ENCODE assay signal across 8 cellular contexts in the genomic region with DNA sequence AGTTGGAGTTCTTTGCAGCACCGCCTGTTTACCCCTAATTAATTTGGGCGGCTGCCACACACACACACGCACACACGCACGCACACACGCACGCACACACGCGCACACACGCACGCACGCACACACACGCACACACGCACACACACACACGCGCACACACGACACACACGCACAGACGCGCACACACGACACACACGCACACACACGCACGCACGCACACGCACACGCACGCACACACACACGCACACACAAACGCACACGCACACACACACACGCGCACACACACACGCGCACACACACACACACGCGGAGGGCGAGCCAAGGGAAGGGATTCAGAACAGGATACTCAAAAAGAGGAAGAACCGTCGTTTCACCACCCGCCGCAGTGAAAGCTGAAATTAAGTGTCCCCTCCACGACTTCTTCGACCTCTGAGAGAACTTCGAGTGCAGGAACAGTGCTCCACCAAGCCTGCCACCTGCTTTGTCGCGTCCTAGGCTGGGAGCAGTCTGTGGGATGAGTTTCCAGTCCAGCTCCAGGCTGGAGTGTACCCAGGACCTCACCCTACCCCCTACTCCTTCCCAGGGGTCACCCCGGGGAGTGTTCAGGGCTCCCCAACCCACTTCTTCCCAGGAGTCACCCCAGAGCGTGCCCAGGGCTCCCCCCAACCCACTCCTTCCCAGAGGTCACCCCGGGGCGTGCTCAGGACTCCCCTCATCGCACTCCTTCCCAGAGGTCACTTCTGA. TPM values are rescaled to one million over a fixed set of nuclear protein-coding genes. Genes with fewer than 3 reads are reported as not detected.
DNase-seq lines count a peak whose midpoint lies in the region; ATAC-seq and TF ChIP-seq lines count a peak whose summit lies in the region.

No MANE protein-coding gene starts in this region.

- intact Hi-C loops in PC-3 (cut with micrococcal nuclease): loop anchor here (10.0 kb wide), 1 partner anchor 330 kb away; a partner anchor contains a TSS

- no peaks in the 10 kb centered on the region for H4K20me1 ChIP-seq in PC-3 (ENCODE audit: low read length)

- POLR2A ChIA-PET in PC-3 (lab: Charles Lee; ENCODE audit: unreplicated experiment): no interaction called here

- peak overlapping the region; percentile 85 for H3K4me3 ChIP-seq in PC-3 (ENCODE audit: low read length)
- peak overlapping the region; percentile 63 for H3K4me3 ChIP-seq in astrocyte of the spinal cord (ENCODE audit: low read depth, low read length)

- H3K4me1 ChIP-seq in PC-3 (ENCODE audit: insufficient read depth, low read length): peaks cover 9% of the 10 kb centered on the region

- H2AFZ ChIP-seq in PC-3 (ENCODE audit: low read length): peak overlapping the region; percentile 97

- no peak overlapping the region for H3K27ac ChIP-seq in PC-3 (ENCODE audit: low read length)

- ATAC-seq in GM18505 (IDR thresholded peaks at IDR 0.05; ENCODE audit: unreplicated experiment): no peak
- no peak for ATAC-seq in PC-3
- no peak for ATAC-seq in HG03159 (IDR thresholded peaks at IDR 0.05; ENCODE audit: unreplicated experiment)
- ATAC-seq in HG02884 (IDR thresholded peaks at IDR 0.05; ENCODE audit: unreplicated experiment): no peak

- no peaks in the 10 kb centered on the region for H3K27me3 ChIP-seq in PC-3 (ENCODE audit: low read length)

- H3K9me3 ChIP-seq in PC-3 (ENCODE audit: low read length): no peaks in the 10 kb centered on the region

- TF ChIP-seq CTCF in PC-3 (conservative IDR thresholded peaks at IDR 0.05; ENCODE audit: low read depth, low read length) (no peak), astrocyte of the spinal cord (IDR thresholded peaks at IDR 0.05; ENCODE audit: low read depth, low read length) (no peak)

- in situ Hi-C loops in astrocyte of the spinal cord (cut with HindIII; ENCODE audit: low sequenced_read_pairs): no loop called here

- peak; percentile 50 for TF ChIP-seq POLR2A in GM18505 (IDR thresholded peaks at IDR 0.05; ENCODE audit: borderline replicate concordance, extremely low read depth, insufficient read depth, insufficient read length)

- CTCF ChIA-PET in PC-3 (lab: Charles Lee): interaction anchor here (0.6 to 1.0 kb wide), 2 partner anchors 22 to 34 kb away, joined by 3 read pairs; no protein-coding TSS in a partner anchor

- no peaks in the 10 kb centered on the region for H3K36me3 ChIP-seq in PC-3 (ENCODE audit: low read depth, low read length)

- H3K9ac ChIP-seq in PC-3 (ENCODE audit: low read length): peak overlapping the region; percentile 56

- H3F3A ChIP-seq in PC-3 (ENCODE audit: low read length, unreplicated experiment): no peaks in the 10 kb centered on the region

- peak overlapping the region; percentile 97 for H3K4me2 ChIP-seq in PC-3 (ENCODE audit: low read length)

- BruUV-seq in PC-3 (replicated peaks; lab: Mats Ljungman, UMichigan): no TSS peak

- no peaks in the 10 kb centered on the region for H3K9me2 ChIP-seq in PC-3 (replicated peaks; ENCODE audit: low read length)

- H3K79me2 ChIP-seq in PC-3 (ENCODE audit: low read length): 0 out of 2 replicates have a peak, but pooled peaks cover 6% of the 10 kb centered on the region

- DNase-seq in PC-3: peak; percentile 26
- no peak for DNase-seq in astrocyte of the spinal cord (ENCODE audit: low read depth, low spot score)
- peak; percentile 29 for DNase-seq in iPS-NIHi11 (ENCODE audit: low spot score)
- peak; percentile 33 for DNase-seq in stimulated activated CD4-positive, alpha-beta T cell treated with anti-CD3 and anti-CD28 coated beads, Interleukin-4, amount 100 ng/mL, for 1 hour
- DNase-seq in cerebellar cortex (ENCODE audit: low spot score): no peak

RNA-seq across cellular contexts. Expression of a gene that starts 1.1 kb away (rescaled TPM):
- total RNA-seq in PC-3 (2014; rRNA removed): 51.8 and 77.4 TPM in 2 replicates

RNA-seq across cellular contexts. Expression of a gene that starts 43.9 kb away (rescaled TPM):
- total RNA-seq in PC-3 (2014; rRNA removed): 11.8 and 15.2 TPM in 2 replicates

Comparison
In these comparisons a context has a peak if more than half of its experiments do, and no peak if none do; other contexts are left out.
1. DNase-seq: peak in PC-3 (single experiment), iPS-NIHi11 (single experiment) and stimulated activated CD4-positive, alpha-beta T cell treated with anti-CD3 and anti-CD28 coated beads, Interleukin-4, amount 100 ng/mL, for 1 hour (single experiment); none in astrocyte of the spinal cord (single experiment) and cerebellar cortex (single experiment).